ENCODE assay signal across 8 cellular contexts in genomic region chr5:108727639-108728565, GRCh38. TPM values are rescaled to one million over a fixed set of nuclear protein-coding genes. Genes with fewer than 3 reads are reported as not detected.
DNase-seq lines count a peak whose midpoint lies in the region; ATAC-seq, FAIRE-seq and TF ChIP-seq lines count a peak whose summit lies in the region.

No MANE protein-coding gene starts in this region.

- H3K27ac ChIP-seq in temporal lobe (ENCODE audit: low read depth, low read length), result peak overlapping the region; percentile 38

- POLR2A ChIA-PET in naive thymus-derived CD8-positive, alpha-beta T cell (lab: Charles Lee), result interaction anchor here (0.8 to 2.1 kb wide), 4 partner anchors 20 to 682 kb away, joined by 3 to 8 read pairs (median 6); partner anchors contain the start of genes FER and PJA2

- TF ChIP-seq RAD21 in Ishikawa (IDR thresholded peaks at IDR 0.05; ENCODE audit: low read depth), result peak; percentile 17; the same call in 1 of the 2 replicates

- peaks cover 4 to 26% (median 18%) of the 10 kb centered on the region in 5 donors for H3K27me3 Mint-ChIP-seq in naive thymus-derived CD8-positive, alpha-beta T cell

- no peak for TF ChIP-seq EP300 in Ishikawa (IDR thresholded peaks at IDR 0.05; ENCODE audit: borderline replicate concordance)

- peak overlapping the region; percentile 83 to 88 (median 86) for H3K4me3 Mint-ChIP-seq in naive thymus-derived CD8-positive, alpha-beta T cell

- no peaks in the 10 kb centered on the region for H3K36me3 Mint-ChIP-seq in naive thymus-derived CD8-positive, alpha-beta T cell

- no peak for FAIRE-seq in RCC 7860 (lab: Jason Lieb, UNC)

- no peaks in the 10 kb centered on the region for H3K9me3 Mint-ChIP-seq in naive thymus-derived CD8-positive, alpha-beta T cell

- H3K27ac Mint-ChIP-seq in naive thymus-derived CD8-positive, alpha-beta T cell, result peak overlapping the region; percentile 53 to 92 (median 72)

- peak; percentile 68 for ATAC-seq in GM21737 (IDR thresholded peaks at IDR 0.05; ENCODE audit: unreplicated experiment)
- ATAC-seq in naive thymus-derived CD8-positive, alpha-beta T cell, result peak; percentile 70 to 85

- peaks cover 11 to 36% (median 23%) of the 10 kb centered on the region in 4 donors for H3K4me1 Mint-ChIP-seq in naive thymus-derived CD8-positive, alpha-beta T cell

- DNase-seq in EH (ENCODE audit: low read depth), result peak; percentile 91
- peak; percentile 56 for DNase-seq in RCC 7860 (ENCODE audit: low spot score)
- DNase-seq in activated gamma-delta T cell (lab: John Stamatoyannopoulos, UW), result peak; percentile 23
- DNase-seq in fibroblast of peridontal ligament (ENCODE audit: extremely low read depth), result peak; percentile 89
- peak; percentile 15 to 68 (median 39) for DNase-seq in naive thymus-derived CD8-positive, alpha-beta T cell

TF ChIP-seq in Ishikawa, 13 proteins besides CTCF, POLR2A, EP300 and RAD21:
- peak; percentile 95 for TF ChIP-seq TAF1 (IDR thresholded peaks at IDR 0.05; ENCODE audit: low read depth)
- peak; percentile 65 for TF ChIP-seq TCF12 (IDR thresholded peaks at IDR 0.05; ENCODE audit: low read depth)
- TF ChIP-seq, protein P1, sequence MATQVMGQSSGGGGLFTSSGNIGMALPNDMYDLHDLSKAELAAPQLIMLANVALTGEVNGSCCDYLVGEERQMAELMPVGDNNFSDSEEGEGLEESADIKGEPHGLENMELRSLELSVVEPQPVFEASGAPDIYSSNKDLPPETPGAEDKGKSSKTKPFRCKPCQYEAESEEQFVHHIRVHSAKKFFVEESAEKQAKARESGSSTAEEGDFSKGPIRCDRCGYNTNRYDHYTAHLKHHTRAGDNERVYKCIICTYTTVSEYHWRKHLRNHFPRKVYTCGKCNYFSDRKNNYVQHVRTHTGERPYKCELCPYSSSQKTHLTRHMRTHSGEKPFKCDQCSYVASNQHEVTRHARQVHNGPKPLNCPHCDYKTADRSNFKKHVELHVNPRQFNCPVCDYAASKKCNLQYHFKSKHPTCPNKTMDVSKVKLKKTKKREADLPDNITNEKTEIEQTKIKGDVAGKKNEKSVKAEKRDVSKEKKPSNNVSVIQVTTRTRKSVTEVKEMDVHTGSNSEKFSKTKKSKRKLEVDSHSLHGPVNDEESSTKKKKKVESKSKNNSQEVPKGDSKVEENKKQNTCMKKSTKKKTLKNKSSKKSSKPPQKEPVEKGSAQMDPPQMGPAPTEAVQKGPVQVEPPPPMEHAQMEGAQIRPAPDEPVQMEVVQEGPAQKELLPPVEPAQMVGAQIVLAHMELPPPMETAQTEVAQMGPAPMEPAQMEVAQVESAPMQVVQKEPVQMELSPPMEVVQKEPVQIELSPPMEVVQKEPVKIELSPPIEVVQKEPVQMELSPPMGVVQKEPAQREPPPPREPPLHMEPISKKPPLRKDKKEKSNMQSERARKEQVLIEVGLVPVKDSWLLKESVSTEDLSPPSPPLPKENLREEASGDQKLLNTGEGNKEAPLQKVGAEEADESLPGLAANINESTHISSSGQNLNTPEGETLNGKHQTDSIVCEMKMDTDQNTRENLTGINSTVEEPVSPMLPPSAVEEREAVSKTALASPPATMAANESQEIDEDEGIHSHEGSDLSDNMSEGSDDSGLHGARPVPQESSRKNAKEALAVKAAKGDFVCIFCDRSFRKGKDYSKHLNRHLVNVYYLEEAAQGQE (IDR thresholded peaks at IDR 0.05; ENCODE audit: low read depth), result no peak
- no peak for TF ChIP-seq FOXM1 (IDR thresholded peaks at IDR 0.05; ENCODE audit: borderline replicate concordance, low read depth)
- peak; percentile 43; the same call in 1 of the 2 replicates for TF ChIP-seq CEBPB (IDR thresholded peaks at IDR 0.05)
- TF ChIP-seq NFIC (IDR thresholded peaks at IDR 0.05), result no peak
- no peak for TF ChIP-seq ZBTB7A (IDR thresholded peaks at IDR 0.05; ENCODE audit: low read depth)
- no peak for TF ChIP-seq CREB1 (IDR thresholded peaks at IDR 0.05; ENCODE audit: low read depth)
- TF ChIP-seq YY1 (IDR thresholded peaks at IDR 0.05; ENCODE audit: low read depth), result peak; percentile 68
- 0 out of 2 replicates have a peak, but pooled peaks have one; percentile 51 for TF ChIP-seq TEAD4 (IDR thresholded peaks at IDR 0.05)
- TF ChIP-seq, protein P2, sequence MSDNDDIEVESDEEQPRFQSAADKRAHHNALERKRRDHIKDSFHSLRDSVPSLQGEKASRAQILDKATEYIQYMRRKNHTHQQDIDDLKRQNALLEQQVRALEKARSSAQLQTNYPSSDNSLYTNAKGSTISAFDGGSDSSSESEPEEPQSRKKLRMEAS (IDR thresholded peaks at IDR 0.05), result peak; percentile 91
- TF ChIP-seq EGR1 (IDR thresholded peaks at IDR 0.05), result no peak

RNA-seq across cellular contexts. Expression of gene FER, which starts 19.8 kb away (rescaled TPM):
- 10 to 100 TPM; 11.4 to 13.8 TPM for total RNA-seq in naive thymus-derived CD8-positive, alpha-beta T cell
- polyA plus RNA-seq in naive thymus-derived CD8-positive, alpha-beta T cell, result 10 to 100 TPM in 1 of 3 donors, 1 to 10 TPM in 2; 8.8 to 15.0 (median 8.9) TPM
- 63.7 TPM for total RNA-seq in temporal lobe

Comparison
In these comparisons a context has a peak if more than half of its experiments do, and no peak if none do; other contexts are left out.
1. Peak in every context shown above with its lines: DNase-seq, ATAC-seq and H3K27ac ChIP-seq.
2. DNase-seq: peak in every context shown above with its lines; median percentile 91 in EH; 89 in fibroblast of peridontal ligament; 56 in RCC 7860; 39 in naive thymus-derived CD8-positive, alpha-beta T cell; 23 in activated gamma-delta T cell.